29 cellular contexts compared by ENCODE assay signal in genomic region chr9:136714876-136715239, GRCh38. TPM values are rescaled to one million over a fixed set of nuclear protein-coding genes. Genes with fewer than 3 reads are reported as not detected.
DNase-seq lines count a peak whose midpoint lies in the region; ATAC-seq and TF ChIP-seq lines count a peak whose summit lies in the region.
"Had no signal": no experiment of that assay in that cellular context is flagged by ENCODE, and none has a peak within 500 bp of the region (broad histone marks: within the 10 kb centered on the region; RNA-seq: fewer than 3 reads in every experiment).

No MANE protein-coding gene starts in this region.

- H3K36me3 ChIP-seq in DOHH2 (ENCODE audit: control insufficient read depth, low read length) (no peaks in the 10 kb centered on the region), left lung (no peaks in the 10 kb centered on the region), gastrocnemius medialis (no peaks in the 10 kb centered on the region)
- H3K36me3 ChIP-seq: SJCRH30 had no signal

- no peaks in the 10 kb centered on the region for H3K9me2 ChIP-seq in DOHH2 (replicated peaks; ENCODE audit: control insufficient read depth, low read length)

- H3K4me3 Mint-ChIP-seq in activated naive CD8-positive, alpha-beta T cell treated with anti-CD3 and anti-CD28 coated beads, Interleukin-2, amount 50 U/mL, for 24 hours, result no peak overlapping the region

- intact Hi-C loops in left lung (cut with DNase I) (no loop called here), gastrocnemius medialis (cut with DNase I; ENCODE audit: low total_unique reads) (no loop called here)

- H3K4me1 ChIP-seq in DOHH2 (ENCODE audit: control insufficient read depth, low read length), result peaks cover 44% of the 10 kb centered on the region
- H3K4me1 ChIP-seq in left lung, result peaks cover 9 to 64% of the 10 kb centered on the region in 2 donors
- peaks cover 0 to 10% of the 10 kb centered on the region in 2 donors for H3K4me1 ChIP-seq in gastrocnemius medialis

- H3K4me2 ChIP-seq in DOHH2 (ENCODE audit: low read length), result peak overlapping the region; percentile 58
- H3K4me2 ChIP-seq: PC-9 had no signal

- H3K9me3 ChIP-seq in DOHH2 (ENCODE audit: control insufficient read depth, insufficient read depth, low read length), result no peaks in the 10 kb centered on the region
- H3K9me3 ChIP-seq in left lung, result no peaks in the 10 kb centered on the region
- no peaks in the 10 kb centered on the region for H3K9me3 ChIP-seq in gastrocnemius medialis
- H3K9me3 ChIP-seq: SJCRH30, testis had no signal

- no peak for TF ChIP-seq CTCF in DOHH2 (IDR thresholded peaks at IDR 0.05; ENCODE audit: low read depth, low read length, poor library complexity, severe bottlenecking)
- TF ChIP-seq CTCF in left lung (IDR thresholded peaks at IDR 0.05), result no peak
- no peak for TF ChIP-seq CTCF in gastrocnemius medialis (IDR thresholded peaks at IDR 0.05 in 4 of 5, conservative IDR thresholded peaks at IDR 0.05 in 1 of 5)

- H3K4me1 Mint-ChIP-seq in activated naive CD8-positive, alpha-beta T cell treated with anti-CD3 and anti-CD28 coated beads, Interleukin-2, amount 50 U/mL, for 24 hours, result peaks cover 6% of the 10 kb centered on the region

- TF ChIP-seq POLR2A in gastrocnemius medialis (IDR thresholded peaks at IDR 0.05), result no peak

- no peak for DNase-seq in caudate nucleus (lab: John Stamatoyannopoulos, UW)
- DNase-seq in left lung, result no peak
- DNase-seq in gastrocnemius medialis, result no peak
- no peak for DNase-seq in activated gamma-delta T cell (lab: John Stamatoyannopoulos, UW)
- no peak for DNase-seq in activated naive CD8-positive, alpha-beta T cell treated with anti-CD3 and anti-CD28 coated beads, Interleukin-2, amount 50 U/mL, for 24 hours
- no peak for DNase-seq in GDM1 (lab: John Stamatoyannopoulos, UW)
- DNase-seq: activated CD8-positive, alpha-beta memory T cell treated with anti-CD3 and anti-CD28 coated beads, Interleukin-2, amount 50 U/mL, for 48 hours; activated effector memory CD4-positive, alpha-beta T cell treated with Interleukin-2 at 50 U/mL for 16 hours; amniotic stem cell; DMS53; foreskin melanocyte; kidney glomerular epithelial cell; midbrain; MM.1S; NCI-H1694 treated with DMSO at 0.1 percent for 48 hours; NCI-H774; PC-9; stimulated activated CD4-positive, alpha-beta T cell treated with anti-CD3 and anti-CD28 coated beads, Interleukin-12 subunit alpha, Interleukin-12 subunit beta, amount 100 ng/mL, for 4 hours; stimulated activated CD8-positive, alpha-beta memory T cell treated with anti-CD3 and anti-CD28 coated beads, Interleukin-4, amount 100 ng/mL, for 48 hours; testis; WERI-Rb-1 had no signal

- H3K4me3 ChIP-seq in DOHH2 (ENCODE audit: low read length), result peak overlapping the region; percentile 66; the same call in 1 of the 2 replicates
- no peak overlapping the region for H3K4me3 ChIP-seq in left lung
- no peak overlapping the region for H3K4me3 ChIP-seq in gastrocnemius medialis
- H3K4me3 ChIP-seq: GM12878, PC-9, SJCRH30, testis had no signal

- 0 out of 2 replicates have a peak, but pooled peaks cover 3% of the 10 kb centered on the region for H3F3A ChIP-seq in DOHH2 (ENCODE audit: control insufficient read depth, insufficient read depth)

- ATAC-seq in left lung, result no peak
- peak in 1 of 2 donors; percentile 11 for ATAC-seq in gastrocnemius medialis
- ATAC-seq in activated naive CD8-positive, alpha-beta T cell treated with anti-CD3 and anti-CD28 coated beads, Interleukin-2, amount 50 U/mL, for 24 hours, result no peak
- ATAC-seq in HG02798 (IDR thresholded peaks at IDR 0.05; ENCODE audit: poor library complexity, unreplicated experiment), result no peak
- ATAC-seq: GM12878 had no signal

- in situ Hi-C loops in gastrocnemius medialis (cut with MboI; ENCODE audit: low sequenced_read_pairs in 4 of 4), result no loop called here

- H3K27ac Mint-ChIP-seq in activated naive CD8-positive, alpha-beta T cell treated with anti-CD3 and anti-CD28 coated beads, Interleukin-2, amount 50 U/mL, for 24 hours, result no peak overlapping the region

- peaks cover 23% of the 10 kb centered on the region for H3K27me3 ChIP-seq in DOHH2 (ENCODE audit: control insufficient read depth, low read length)
- H3K27me3 ChIP-seq in left lung, result peaks cover 0 to 61% of the 10 kb centered on the region in 2 donors
- peaks cover 24 to 38% (median 36%) of the 10 kb centered on the region in 3 donors for H3K27me3 ChIP-seq in gastrocnemius medialis
- H3K27me3 ChIP-seq: testis had no signal

- H3K9me3 Mint-ChIP-seq in activated naive CD8-positive, alpha-beta T cell treated with anti-CD3 and anti-CD28 coated beads, Interleukin-2, amount 50 U/mL, for 24 hours, result no peaks in the 10 kb centered on the region
- H3K9me3 Mint-ChIP-seq: neural crest cell had no signal

- no peaks in the 10 kb centered on the region for H3K36me3 Mint-ChIP-seq in activated naive CD8-positive, alpha-beta T cell treated with anti-CD3 and anti-CD28 coated beads, Interleukin-2, amount 50 U/mL, for 24 hours (ENCODE audit: low read depth)

- H3K27me3 Mint-ChIP-seq in activated naive CD8-positive, alpha-beta T cell treated with anti-CD3 and anti-CD28 coated beads, Interleukin-2, amount 50 U/mL, for 24 hours, result peaks cover 36% of the 10 kb centered on the region

- H3K79me2 ChIP-seq in DOHH2 (ENCODE audit: control insufficient read depth, low read length), result no peaks in the 10 kb centered on the region

- H3K27ac ChIP-seq in DOHH2 (ENCODE audit: low read depth, low read length) (no peak overlapping the region), caudate nucleus (ENCODE audit: low read depth, low read length) (peak overlapping the region; percentile 52), left lung (peak overlapping the region; percentile 55 to 80), gastrocnemius medialis (peak overlapping the region; percentile 33 to 81 (median 66))
- H3K27ac ChIP-seq: PC-9, SJCRH30, WERI-Rb-1 had no signal

- H4K20me1 ChIP-seq in DOHH2 (ENCODE audit: control insufficient read depth, insufficient read depth, low read depth, low read length), result no peaks in the 10 kb centered on the region

RNA-seq across cellular contexts. Expression of gene DIPK1B, which starts 2.5 kb away (rescaled TPM):
- total RNA-seq in left lung (10 to 100 TPM; 12.6 to 12.7 TPM), gastrocnemius medialis (1 to 10 TPM; 1.8 to 4.6 (median 3.8) TPM)

RNA-seq across cellular contexts. Expression of gene AGPAT2, which starts 27.6 kb away (rescaled TPM):
- total RNA-seq in left lung, result 100 to 1,000 TPM; 127 to 170 TPM
- total RNA-seq in gastrocnemius medialis, result 10 to 100 TPM; 19.0 to 77.4 (median 36.0) TPM

RNA-seq across cellular contexts. Expression of gene LCN10, which starts 27.9 kb away (rescaled TPM):
- total RNA-seq in left lung (10 to 100 TPM in 1 of 2 donors, under 1 TPM in 1; 0.32 to 10.0 TPM), gastrocnemius medialis (1 to 10 TPM in 3 of 4 donors, under 1 TPM in 1; 0.61 to 4.7 (median 1.6) TPM)
- total RNA-seq: dermis blood vessel endothelial cell, neural crest cell, SJCRH30 had no signal

RNA-seq across cellular contexts. Expression of gene LCN6, which starts 33.5 kb away (rescaled TPM):
- total RNA-seq in left lung (10 to 100 TPM in 1 of 2 donors, under 1 TPM in 1; 0.38 to 18.9 TPM), gastrocnemius medialis (10 to 100 TPM in 1 of 4 donors, 1 to 10 TPM in 3; 2.1 to 11.7 (median 3.7) TPM)
- total RNA-seq: GM12878; neural crest cell; PC-9; pulmonary artery endothelial cell; SJCRH30; T-helper 1 cell treated with Interleukin-12 subunit alpha and Interleukin-12 subunit beta and Interleukin-4 antibody, amounts not matched to agents 30 ng/mL and 1 ng/mL, for 36 hours had no signal

RNA-seq across cellular contexts. Expression of gene LCN8, which starts 43.2 kb away (rescaled TPM):
- total RNA-seq in left lung (not detected), gastrocnemius medialis (not detected)
- total RNA-seq: dermis blood vessel endothelial cell; GM12878; neural crest cell; PC-9; pulmonary artery endothelial cell; SJCRH30; T-helper 1 cell treated with Interleukin-12 subunit alpha and Interleukin-12 subunit beta and Interleukin-4 antibody, amounts not matched to agents 30 ng/mL and 1 ng/mL, for 36 hours; testis had no signal
